Comparison of ENCODE assay signal across 12 cellular contexts in genomic region chr5:176359658-176360057, GRCh38. TPM values are rescaled to one million over a fixed set of nuclear protein-coding genes. Genes with fewer than 3 reads are reported as not detected.
A peak's percentile ranks its signal among the peaks of the same experiment; 100 is the strongest.
DNase-seq lines count a peak whose midpoint lies in the region; ATAC-seq, FAIRE-seq and TF ChIP-seq lines count a peak whose summit lies in the region.
"Had no signal": no experiment of that assay in that cellular context is flagged by ENCODE, and none has a peak within 500 bp of the region (broad histone marks: within the 10 kb centered on the region; RNA-seq: fewer than 3 reads in every experiment).

No MANE protein-coding gene starts in this region.

- no peaks in the 10 kb centered on the region for H3K27me3 Mint-ChIP-seq in CD8-positive, alpha-beta T cell (ENCODE audit: low read depth)
- peaks cover 3% of the 10 kb centered on the region for H3K27me3 Mint-ChIP-seq in astrocyte (ENCODE audit: low read depth, unreplicated experiment)

- H3K4me2 ChIP-seq in astrocyte (ENCODE audit: low read length) = peak overlapping the region; percentile 90

- H3K4me3 Mint-ChIP-seq in CD8-positive, alpha-beta T cell = peak overlapping the region; percentile 74
- H3K4me3 Mint-ChIP-seq in astrocyte (ENCODE audit: unreplicated experiment) = peak overlapping the region; percentile 96

- H3K79me2 ChIP-seq in astrocyte (ENCODE audit: insufficient read depth, low read length) = peaks cover 64% of the 10 kb centered on the region

- H3K9ac ChIP-seq in astrocyte (ENCODE audit: low read length) = no peak overlapping the region

- POLR2A ChIA-PET in CD8-positive, alpha-beta T cell (lab: Charles Lee) = interaction anchor here (3.3 kb wide), 1 partner anchor 89 kb away, joined by 13 read pairs; the partner anchor contains the start of gene FAF2

- ATAC-seq in CD8-positive, alpha-beta T cell = no peak
- ATAC-seq in HG02798 (IDR thresholded peaks at IDR 0.05; ENCODE audit: poor library complexity, unreplicated experiment) = no peak

- H2AFZ ChIP-seq in astrocyte (ENCODE audit: low read depth, low read length) = no peak overlapping the region

- no peak for DNase-seq in CD8-positive, alpha-beta T cell
- peak; percentile 66 for DNase-seq in LHCN-M2 (ENCODE audit: low read depth)
- no peak for DNase-seq in astrocyte (ENCODE audit: low read depth)
- DNase-seq in myocyte (ENCODE audit: low read depth) = peak; percentile 20
- DNase-seq in COR-L47 (lab: John Stamatoyannopoulos, UW) = no peak
- no peak for DNase-seq in NK-92 treated with Interleukin-12 subunit alpha and Interleukin-12 subunit beta, amount 100 ng/mL, for 24 hours (lab: John Stamatoyannopoulos, UW)
- no peak for DNase-seq in hippocampal formation (lab: John Stamatoyannopoulos, UW)
- DNase-seq: activated CD4-positive, CD25-positive, alpha-beta regulatory T cell treated with anti-CD3 and anti-CD28 coated beads, Interleukin-2, amount 50 U/mL, for 72 hours; central memory CD4-positive, alpha-beta T cell; NCI-H1048 had no signal

- no peak for TF ChIP-seq CTCF in CD8-positive, alpha-beta T cell (IDR thresholded peaks at IDR 0.05)
- no peak for TF ChIP-seq CTCF in astrocyte (IDR thresholded peaks at IDR 0.05; ENCODE audit: insufficient read depth, low read depth, low read length)

- H3K36me3 Mint-ChIP-seq in CD8-positive, alpha-beta T cell = peaks cover 53% of the 10 kb centered on the region
- peaks cover 6% of the 10 kb centered on the region for H3K36me3 Mint-ChIP-seq in astrocyte (ENCODE audit: low read depth, unreplicated experiment)

- peaks cover 22% of the 10 kb centered on the region for H3K4me1 ChIP-seq in CD8-positive, alpha-beta T cell (ENCODE audit: insufficient read depth, low read length)
- H3K4me1 ChIP-seq in astrocyte (ENCODE audit: insufficient read depth, low read length) = peaks cover 3% of the 10 kb centered on the region

- CTCF ChIA-PET in CD8-positive, alpha-beta T cell (lab: Charles Lee) = interaction anchor here (1.6 kb wide), 1 partner anchor 31 kb away, joined by 4 read pairs; no protein-coding TSS in a partner anchor

- H3K9me3 Mint-ChIP-seq in CD8-positive, alpha-beta T cell = no peaks in the 10 kb centered on the region
- no peaks in the 10 kb centered on the region for H3K9me3 Mint-ChIP-seq in astrocyte (ENCODE audit: unreplicated experiment)

- peaks cover 26% of the 10 kb centered on the region for H3K36me3 ChIP-seq in CD8-positive, alpha-beta T cell (ENCODE audit: insufficient read depth, low read length)
- peaks cover 17% of the 10 kb centered on the region for H3K36me3 ChIP-seq in astrocyte (ENCODE audit: insufficient read depth, low read length)
- H3K36me3 ChIP-seq: prostate gland had no signal

- H3K27ac ChIP-seq in CD8-positive, alpha-beta T cell (ENCODE audit: low read depth, low read length) = no peak overlapping the region
- no peak overlapping the region for H3K27ac ChIP-seq in astrocyte (ENCODE audit: low read depth, low read length)
- H3K27ac ChIP-seq: prostate gland had no signal

- no peaks in the 10 kb centered on the region for H3K27me3 ChIP-seq in CD8-positive, alpha-beta T cell (ENCODE audit: insufficient read depth, low read length)
- H3K27me3 ChIP-seq in astrocyte (ENCODE audit: insufficient read depth, low read length) = no peaks in the 10 kb centered on the region

- H4K20me1 ChIP-seq in astrocyte (ENCODE audit: insufficient read depth, low read length) = peaks cover 44% of the 10 kb centered on the region

- no peak for FAIRE-seq in astrocyte (lab: Jason Lieb, UNC)

- peaks cover 49% of the 10 kb centered on the region for H3K4me1 Mint-ChIP-seq in CD8-positive, alpha-beta T cell (ENCODE audit: low read depth)
- H3K4me1 Mint-ChIP-seq in astrocyte (ENCODE audit: low read depth, unreplicated experiment) = peaks cover 4% of the 10 kb centered on the region

- H3K9me3 ChIP-seq in CD8-positive, alpha-beta T cell (ENCODE audit: low read length) = no peaks in the 10 kb centered on the region
- no peaks in the 10 kb centered on the region for H3K9me3 ChIP-seq in astrocyte (ENCODE audit: insufficient read depth, low read depth, low read length)
- H3K9me3 ChIP-seq: prostate gland had no signal

- no peak overlapping the region for H3K4me3 ChIP-seq in CD8-positive, alpha-beta T cell (ENCODE audit: low read depth, low read length)
- H3K4me3 ChIP-seq in astrocyte (ENCODE audit: insufficient read depth, low read depth, low read length) = no peak overlapping the region
- H3K4me3 ChIP-seq: prostate gland had no signal

- intact Hi-C loops in CD8-positive, alpha-beta T cell (cut with DNase I, micrococcal nuclease) = loop anchor here (2.0 to 5.0 kb wide), 5 partner anchors 88 to 648 kb away; partner anchors contain the start of genes FAF2 (in 1 of the 2), SIMC1 (in 1 of the 2), TSPAN17 (in 1 of the 2) and UIMC1 (in 1 of the 2)

- peak overlapping the region; percentile 52 for H3K27ac Mint-ChIP-seq in CD8-positive, alpha-beta T cell
- H3K27ac Mint-ChIP-seq in astrocyte (ENCODE audit: unreplicated experiment) = no peak overlapping the region

RNA-seq across cellular contexts. Expression of gene KIAA1191, which starts 1.9 kb away (rescaled TPM):
- 10 to 100 TPM; 78.2 to 85.1 TPM for total RNA-seq in CD8-positive, alpha-beta T cell
- total RNA-seq in LHCN-M2 (2014; rRNA removed) (110 and 118 TPM in 2 replicates), astrocyte (163 and 164 TPM in 2 replicates), myocyte (96.3 and 103 TPM in 2 replicates)
- polyA plus RNA-seq in LHCN-M2 (2012) = 89.5 TPM
- 152 TPM for polyA plus RNA-seq in myocyte (2012)

RNA-seq across cellular contexts. Expression of gene ARL10, which starts 5.6 kb away (rescaled TPM):
- total RNA-seq in CD8-positive, alpha-beta T cell = 1 to 10 TPM; 2.8 to 4.1 TPM
- total RNA-seq in LHCN-M2 (2014; rRNA removed) (9.3 and 12.6 TPM in 2 replicates), astrocyte (13.2 and 14.3 TPM in 2 replicates), myocyte (6.5 TPM in 2 replicates)
- polyA plus RNA-seq in LHCN-M2 (2012) = 5.7 TPM
- 14.3 TPM for polyA plus RNA-seq in myocyte (2012)

RNA-seq across cellular contexts. Expression of gene NOP16, which starts 28.7 kb away (rescaled TPM):
- 10 to 100 TPM; 21.6 to 24.2 TPM for total RNA-seq in CD8-positive, alpha-beta T cell
- total RNA-seq in LHCN-M2 (2014; rRNA removed) (21.7 and 28.1 TPM in 2 replicates), astrocyte (39.3 and 46.3 TPM in 2 replicates), myocyte (17.4 and 29.7 TPM in 2 replicates)
- polyA plus RNA-seq in LHCN-M2 (2012) = 44.6 TPM
- polyA plus RNA-seq in myocyte (2012) = 44.9 TPM

RNA-seq across cellular contexts. Expression of gene HIGD2A, which starts 28.9 kb away (rescaled TPM):
- total RNA-seq in CD8-positive, alpha-beta T cell = 100 to 1,000 TPM; 102 to 106 TPM
- total RNA-seq in LHCN-M2 (2014; rRNA removed) (85.1 and 102 TPM in 2 replicates), astrocyte (103 and 108 TPM in 2 replicates), myocyte (123 and 125 TPM in 2 replicates)
- polyA plus RNA-seq in LHCN-M2 (2012) = 208 TPM
- 164 TPM for polyA plus RNA-seq in myocyte (2012)

RNA-seq across cellular contexts. Expression of gene CLTB, which starts 56.7 kb away (rescaled TPM):
- total RNA-seq in CD8-positive, alpha-beta T cell = 10 to 100 TPM; 84.3 to 86.6 TPM
- 138 and 149 TPM in 2 replicates for total RNA-seq in LHCN-M2 (2014; rRNA removed)
- 235 TPM for polyA plus RNA-seq in LHCN-M2 (2012)
- 89.2 and 117 TPM in 2 replicates for total RNA-seq in astrocyte
- 211 and 223 TPM in 2 replicates for total RNA-seq in myocyte
- polyA plus RNA-seq in myocyte (2012) = 231 TPM

Comparison
In these comparisons a context has a peak if more than half of its experiments do, and no peak if none do; other contexts are left out.
1. DNase-seq: peak in LHCN-M2 (single experiment) and myocyte (single experiment); none in CD8-positive, alpha-beta T cell (0 of 7), astrocyte (single experiment), COR-L47 (single experiment), NK-92 treated with Interleukin-12 subunit alpha and Interleukin-12 subunit beta, amount 100 ng/mL, for 24 hours (single experiment) and hippocampal formation (0 of 2).